In the genomic region with DNA sequence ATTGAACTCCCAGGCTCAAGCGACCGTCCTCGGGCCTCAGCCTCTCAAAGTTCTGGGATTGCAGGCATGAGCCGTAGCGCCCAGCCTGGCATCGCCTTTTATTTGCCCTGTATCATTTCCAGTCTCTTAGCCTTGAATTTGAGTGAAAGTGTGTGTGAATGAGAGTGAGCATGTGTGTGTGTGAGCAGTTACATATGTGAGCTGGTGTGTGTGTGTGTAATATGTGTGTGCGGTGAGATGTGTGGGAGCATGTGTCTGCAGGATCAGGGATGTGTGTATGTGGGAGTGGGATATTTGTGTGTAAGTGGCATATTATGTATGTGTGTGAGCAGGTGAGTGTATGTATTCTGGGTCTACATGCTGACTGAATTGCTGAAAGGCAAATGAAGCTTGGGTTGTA, we compare ENCODE assay signal across 33 cellular contexts.
"Had no signal": no experiment of that assay in that cellular context is flagged by ENCODE, and none has a peak within 500 bp of the region (broad histone marks: within the 10 kb centered on the region; RNA-seq: fewer than 3 reads in every experiment).

No MANE protein-coding gene starts in this region.

- H3K27ac ChIP-seq: ascending aorta, breast epithelium, PC-9, RWPE1, VCaP had no signal

- H3K9me3 Mint-ChIP-seq: activated B cell treated with CpG ODN at 0.5 μM for 24 hours; activated CD4-positive, alpha-beta T cell treated with anti-CD3 and anti-CD28 coated beads, Interleukin-2, amount 10 ng/mL, durations not matched to agents 24 days and 14 days; activated CD8-positive, alpha-beta T cell treated with anti-CD3 and anti-CD28 coated beads for 36 hours; activated naive CD8-positive, alpha-beta T cell treated with anti-CD3 and anti-CD28 coated beads for 36 hours; activated T-cell treated with anti-CD3 and anti-CD28 coated beads, Interleukin-2, amount 50 U/mL, for 72 hours; activated T-helper 17 cell treated with anti-CD3 and anti-CD28 coated beads, Interleukin-2, amount 50 U/mL, for 72 hours; T-cell had no signal

- H3K4me1 ChIP-seq: breast epithelium had no signal

- H3K4me3 ChIP-seq: ascending aorta, breast epithelium, K562, PC-9 had no signal

- H3K4me3 Mint-ChIP-seq: activated B cell treated with CpG ODN at 0.5 μM for 24 hours; activated CD4-positive, alpha-beta T cell treated with anti-CD3 and anti-CD28 coated beads, Interleukin-2, amount 10 ng/mL, durations not matched to agents 24 days and 14 days; activated CD8-positive, alpha-beta T cell treated with anti-CD3 and anti-CD28 coated beads for 36 hours; activated naive CD8-positive, alpha-beta T cell treated with anti-CD3 and anti-CD28 coated beads for 36 hours; activated T-cell treated with anti-CD3 and anti-CD28 coated beads, Interleukin-2, amount 50 U/mL, for 72 hours; activated T-helper 17 cell treated with anti-CD3 and anti-CD28 coated beads, Interleukin-2, amount 50 U/mL, for 72 hours; T-cell had no signal

- DNase-seq: activated B cell treated with CpG ODN at 0.5 μM for 24 hours; activated CD4-positive, alpha-beta T cell treated with anti-CD3 and anti-CD28 coated beads for 1 hour; activated CD4-positive, alpha-beta T cell treated with anti-CD3 and anti-CD28 coated beads, Interleukin-2, amount 10 ng/mL, durations not matched to agents 24 days and 14 days; activated CD4-positive, alpha-beta T cell treated with anti-CD3 and anti-CD28 coated beads, Interleukin-2, amount 50 U/mL, for 4 hours; activated CD8-positive, alpha-beta T cell treated with anti-CD3 and anti-CD28 coated beads for 36 hours; activated effector memory CD4-positive, alpha-beta T cell treated with anti-CD3 and anti-CD28 coated beads, Interleukin-2, amount 50 U/mL, for 16 hours; activated naive CD4-positive, alpha-beta T cell; activated naive CD4-positive, alpha-beta T cell treated with anti-CD3 and anti-CD28 coated beads, Interleukin-2, amount 50 U/mL, for 16 hours; activated naive CD8-positive, alpha-beta T cell treated with anti-CD3 and anti-CD28 coated beads for 36 hours; activated T-cell treated with anti-CD3 and anti-CD28 coated beads, Interleukin-2, amount 50 U/mL, for 1 hour; activated T-cell treated with anti-CD3 and anti-CD28 coated beads, Interleukin-2, amount 50 U/mL, for 72 hours; amygdala; NCI-H1105 treated with DMSO at 0.1 percent for 48 hours; NCI-H1436; NCI-H1694; NCI-H1930; NCI-H2081 treated with DMSO at 0.1 percent for 48 hours; NCI-H226; NCI-H524 treated with DMSO at 0.1 percent for 48 hours; NK-92 treated with Interleukin-12 subunit alpha and Interleukin-12 subunit beta, amount 100 ng/mL, for 24 hours; PC-9; SIG-M5; T-cell; T-helper 2 cell; T-helper 9 cell had no signal

- H3K27me3 Mint-ChIP-seq: activated B cell treated with CpG ODN at 0.5 μM for 24 hours; activated CD8-positive, alpha-beta T cell treated with anti-CD3 and anti-CD28 coated beads for 36 hours; activated naive CD8-positive, alpha-beta T cell treated with anti-CD3 and anti-CD28 coated beads for 36 hours; activated T-helper 17 cell treated with anti-CD3 and anti-CD28 coated beads, Interleukin-2, amount 50 U/mL, for 72 hours; T-cell had no signal

- H2AFZ ChIP-seq: PC-9 had no signal

- H3K9me3 ChIP-seq: ascending aorta, breast epithelium had no signal

- H3K4me2 ChIP-seq: PC-9 had no signal

- H3K36me3 ChIP-seq: ascending aorta, breast epithelium had no signal

- H3K27me3 ChIP-seq: ascending aorta, breast epithelium had no signal

- H3K27ac Mint-ChIP-seq: activated B cell treated with CpG ODN at 0.5 μM for 24 hours; activated CD4-positive, alpha-beta T cell treated with anti-CD3 and anti-CD28 coated beads, Interleukin-2, amount 10 ng/mL, durations not matched to agents 24 days and 14 days; activated CD8-positive, alpha-beta T cell treated with anti-CD3 and anti-CD28 coated beads for 36 hours; activated naive CD8-positive, alpha-beta T cell treated with anti-CD3 and anti-CD28 coated beads for 36 hours; activated T-cell treated with anti-CD3 and anti-CD28 coated beads, Interleukin-2, amount 50 U/mL, for 72 hours; activated T-helper 17 cell treated with anti-CD3 and anti-CD28 coated beads, Interleukin-2, amount 50 U/mL, for 72 hours; T-cell had no signal

- ATAC-seq: activated CD8-positive, alpha-beta T cell treated with anti-CD3 and anti-CD28 coated beads for 36 hours; activated T-cell treated with anti-CD3 and anti-CD28 coated beads, Interleukin-2, amount 50 U/mL, for 72 hours; activated T-helper 17 cell treated with anti-CD3 and anti-CD28 coated beads, Interleukin-2, amount 50 U/mL, for 72 hours; K562; Right ventricle myocardium inferior; SK-N-SH treated with all-trans-retinoic acid at 6 μM for 48 hours; T-cell had no signal
